In the genomic region with DNA sequence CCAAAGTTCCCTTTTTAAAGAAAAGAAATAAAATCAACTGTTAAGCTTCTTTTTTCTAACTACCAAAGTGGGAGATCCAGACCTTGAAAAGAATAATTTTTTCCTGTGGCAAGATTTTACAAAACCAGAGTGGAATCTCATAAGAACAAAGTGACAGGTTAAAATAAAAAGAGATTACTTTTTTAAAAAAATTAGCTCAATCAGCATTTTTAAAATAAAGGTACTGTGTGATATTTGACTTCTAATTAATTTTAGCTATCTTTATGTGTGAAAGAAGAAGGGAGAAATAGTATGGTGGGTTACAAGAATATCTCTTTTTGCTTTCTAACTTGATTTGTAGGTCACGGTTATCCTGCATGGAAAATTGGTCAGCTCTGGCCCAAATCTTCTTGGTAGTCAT, we compare ENCODE assay signal across 14 cellular contexts.
"Had no signal": no experiment of that assay in that cellular context is flagged by ENCODE, and none has a peak within 500 bp of the region (broad histone marks: within the 10 kb centered on the region; RNA-seq: fewer than 3 reads in every experiment).

No MANE protein-coding gene starts in this region.

- H3K4me1 Mint-ChIP-seq: activated CD8-positive, alpha-beta memory T cell treated with anti-CD3 and anti-CD28 coated beads, Interleukin-2, amount 10 ng/mL, durations not matched to agents 7 days and 5 days had no signal

- H3K4me1 ChIP-seq: breast epithelium, esophagus muscularis mucosa, neural progenitor cell, pancreas had no signal

- H3K27ac ChIP-seq: breast epithelium, esophagus muscularis mucosa, neural progenitor cell, pancreas had no signal

- H3K36me3 ChIP-seq: breast epithelium, esophagus muscularis mucosa, neural progenitor cell, pancreas had no signal

- DNase-seq: activated CD4-positive, alpha-beta T cell treated with anti-CD3 and anti-CD28 coated beads, Interleukin-2, amount 50 U/mL, for 4 hours; activated CD4-positive, CD25-positive, alpha-beta regulatory T cell treated with anti-CD3 and anti-CD28 coated beads, Interleukin-2, amount 50 U/mL, for 72 hours; activated CD8-positive, alpha-beta memory T cell treated with anti-CD3 and anti-CD28 coated beads, Interleukin-2, amount 10 ng/mL, durations not matched to agents 7 days and 5 days; activated effector memory CD4-positive, alpha-beta T cell treated with anti-CD3 and anti-CD28 coated beads, Interleukin-2, amount 50 U/mL, for 16 hours; activated naive CD8-positive, alpha-beta T cell treated with anti-CD3 and anti-CD28 coated beads for 36 hours; activated T-cell treated with anti-CD3 and anti-CD28 coated beads, Interleukin-2, amount 50 U/mL, for 24 hours; foreskin fibroblast; mesenchymal stem cell; pancreas; T-helper 2 cell had no signal

- H3K27ac Mint-ChIP-seq: activated CD8-positive, alpha-beta memory T cell treated with anti-CD3 and anti-CD28 coated beads, Interleukin-2, amount 10 ng/mL, durations not matched to agents 7 days and 5 days; activated naive CD8-positive, alpha-beta T cell treated with anti-CD3 and anti-CD28 coated beads for 36 hours; activated T-cell treated with anti-CD3 and anti-CD28 coated beads, Interleukin-2, amount 50 U/mL, for 24 hours had no signal

- H3K4me3 ChIP-seq: breast epithelium, esophagus muscularis mucosa, neural progenitor cell, pancreas had no signal

- H3K27me3 ChIP-seq: breast epithelium, esophagus muscularis mucosa, neural progenitor cell, pancreas had no signal

- H2AFZ ChIP-seq: neural progenitor cell had no signal

- H3K4me3 Mint-ChIP-seq: activated CD8-positive, alpha-beta memory T cell treated with anti-CD3 and anti-CD28 coated beads, Interleukin-2, amount 10 ng/mL, durations not matched to agents 7 days and 5 days; activated naive CD8-positive, alpha-beta T cell treated with anti-CD3 and anti-CD28 coated beads for 36 hours; activated T-cell treated with anti-CD3 and anti-CD28 coated beads, Interleukin-2, amount 50 U/mL, for 24 hours; neural progenitor cell had no signal

- H3K9ac ChIP-seq: neural progenitor cell had no signal

- H3K27me3 Mint-ChIP-seq: activated CD8-positive, alpha-beta memory T cell treated with anti-CD3 and anti-CD28 coated beads, Interleukin-2, amount 10 ng/mL, durations not matched to agents 7 days and 5 days; activated naive CD8-positive, alpha-beta T cell treated with anti-CD3 and anti-CD28 coated beads for 36 hours; activated T-cell treated with anti-CD3 and anti-CD28 coated beads, Interleukin-2, amount 50 U/mL, for 24 hours had no signal

- ATAC-seq: activated CD8-positive, alpha-beta memory T cell treated with anti-CD3 and anti-CD28 coated beads, Interleukin-2, amount 10 ng/mL, durations not matched to agents 7 days and 5 days had no signal

- H3K4me2 ChIP-seq: neural progenitor cell had no signal

- H3K9me3 ChIP-seq: pancreas had no signal

- FAIRE-seq: endometrium, pancreas had no signal
